Comparison of ENCODE assay signal across 13 cellular contexts in genomic region chr12:118402251-118402650, GRCh38. TPM values are rescaled to one million over a fixed set of nuclear protein-coding genes. Genes with fewer than 3 reads are reported as not detected.
A peak's percentile ranks its signal among the peaks of the same experiment; 100 is the strongest.
DNase-seq lines count a peak whose midpoint lies in the region; FAIRE-seq and TF ChIP-seq lines count a peak whose summit lies in the region.
"Had no signal": no experiment of that assay in that cellular context is flagged by ENCODE, and none has a peak within 500 bp of the region (broad histone marks: within the 10 kb centered on the region; RNA-seq: fewer than 3 reads in every experiment).

No MANE protein-coding gene starts in this region.

- H3K9me3 ChIP-seq in OCI-LY7 (ENCODE audit: low read length): no peaks in the 10 kb centered on the region

- FAIRE-seq in bronchial epithelial cell (lab: Jason Lieb, UNC): no peak

- no peaks in the 10 kb centered on the region for H3K27me3 ChIP-seq in bronchial epithelial cell (ENCODE audit: control insufficient read depth, insufficient read depth, low read length)

- H3K4me3 ChIP-seq in AG09309 (ENCODE audit: control insufficient read depth, low read depth, low read length) (no peak overlapping the region), bronchial epithelial cell (ENCODE audit: low read depth, low read length) (no peak overlapping the region), OCI-LY7 (ENCODE audit: low read depth, low read length, poor library complexity, severe bottlenecking) (no peak overlapping the region)
- H3K4me3 ChIP-seq: skin epidermis had no signal

- CTCF ChIA-PET in OCI-LY7 (lab: Charles Lee; ENCODE audit: unreplicated experiment): no interaction called here

- no peaks in the 10 kb centered on the region for H3K79me2 ChIP-seq in OCI-LY7 (ENCODE audit: insufficient read depth, low read depth, low read length)

- peaks cover 9% of the 10 kb centered on the region for H3K36me3 ChIP-seq in bronchial epithelial cell (ENCODE audit: control insufficient read depth, insufficient read depth, low read length)
- H3K36me3 ChIP-seq in OCI-LY7 (ENCODE audit: insufficient read depth, low read length): peaks cover 94% of the 10 kb centered on the region

- no peaks in the 10 kb centered on the region for H3K4me1 ChIP-seq in OCI-LY7 (ENCODE audit: insufficient read depth, low read length, poor library complexity, severe bottlenecking)

- intact Hi-C loops in OCI-LY7 (cut with micrococcal nuclease; ENCODE audit: unreplicated experiment): loop anchor here (10.0 kb wide), 1 partner anchor 313 kb away; no protein-coding TSS in a partner anchor

- POLR2A ChIA-PET in OCI-LY7 (lab: Charles Lee): no interaction called here

- H4K20me1 ChIP-seq in OCI-LY7 (ENCODE audit: insufficient read depth, low read length): peaks cover 10% of the 10 kb centered on the region; the same call in 1 of the 2 replicates

- BruUV-seq in OCI-LY7 (replicated peaks; lab: Mats Ljungman, UMichigan): no TSS peak

- DNase-seq in AG09309 (ENCODE audit: low read depth) (peak; percentile 57), HT1080 (ENCODE audit: low read depth) (peak; percentile 59), bronchial epithelial cell (ENCODE audit: low read depth) (peak; percentile 25), kidney tubule cell (ENCODE audit: low spot score) (peak; percentile 81), NCI-H2171 (lab: John Stamatoyannopoulos, UW) (no peak), T1000 (lab: John Stamatoyannopoulos, UW) (no peak), NCI-H345 treated with DMSO at 0.1 percent for 48 hours (lab: John Stamatoyannopoulos, UW; ENCODE audit: unreplicated experiment) (no peak), OCI-LY7 (ENCODE audit: low spot score) (no peak)
- DNase-seq: activated CD4-positive, alpha-beta T cell treated with anti-CD3 and anti-CD28 coated beads for 48 hours; KBM-7; natural killer cell; NCI-H2081 treated with DMSO at 0.1 percent for 48 hours had no signal

- no peak for TF ChIP-seq CTCF in AG09309 (IDR thresholded peaks at IDR 0.05; ENCODE audit: control insufficient read depth, insufficient read depth, low read depth, low read length, missing control alignments)
- TF ChIP-seq CTCF in bronchial epithelial cell (IDR thresholded peaks at IDR 0.05; ENCODE audit: insufficient read depth, low read length, severe bottlenecking): no peak
- TF ChIP-seq CTCF in OCI-LY7 (conservative IDR thresholded peaks at IDR 0.05; ENCODE audit: low read length): no peak

- H2AFZ ChIP-seq in OCI-LY7 (ENCODE audit: low read length): no peak overlapping the region

- no peak overlapping the region for H3K4me2 ChIP-seq in OCI-LY7 (ENCODE audit: low read length)

- no peaks in the 10 kb centered on the region for H3K9me2 ChIP-seq in OCI-LY7 (ENCODE audit: insufficient read depth, low read length)

- H3K27ac ChIP-seq in OCI-LY7 (ENCODE audit: low read depth, low read length, poor library complexity, severe bottlenecking): no peak overlapping the region
- H3K27ac ChIP-seq: skin epidermis had no signal

RNA-seq across cellular contexts. Expression of gene SUDS3, which starts 25.9 kb away (rescaled TPM):
- 22.1 and 33.5 TPM in 2 replicates for total RNA-seq in HT1080 (2014; rRNA removed; shearing (Covaris generic))
- 17.7 and 22.2 TPM in 2 replicates for polyA plus RNA-seq in HT1080 (2015; cell fraction: cytosol; rRNA removed)
- polyA plus RNA-seq in HT1080 (2015; cell fraction: nucleus; rRNA removed): 38.7 and 45.0 TPM in 2 replicates
- total RNA-seq in bronchial epithelial cell (32.9 and 44.0 TPM in 2 replicates), OCI-LY7 (2022) (39.1 and 45.2 TPM in 2 replicates)
- total RNA-seq in OCI-LY7 (2014; rRNA removed; shearing (Covaris generic)): 33.8 and 34.4 TPM in 2 replicates

RNA-seq across cellular contexts. Expression of gene TAOK3, which starts 29.5 kb away (rescaled TPM):
- total RNA-seq in HT1080 (2014; rRNA removed; shearing (Covaris generic)): 7.9 and 10.6 TPM in 2 replicates
- polyA plus RNA-seq in HT1080 (2015; cell fraction: cytosol; rRNA removed): 18.6 and 20.2 TPM in 2 replicates
- 16.2 and 23.1 TPM in 2 replicates for polyA plus RNA-seq in HT1080 (2015; cell fraction: nucleus; rRNA removed)
- 25.3 and 34.3 TPM in 2 replicates for total RNA-seq in bronchial epithelial cell
- 30.7 and 48.4 TPM in 2 replicates for total RNA-seq in OCI-LY7 (2014; rRNA removed; shearing (Covaris generic))
- 56.0 and 56.9 TPM in 2 replicates for total RNA-seq in OCI-LY7 (2022)

Comparison
In these comparisons a context has a peak if more than half of its experiments do, and no peak if none do; other contexts are left out.
1. DNase-seq: peak in AG09309 (single experiment), HT1080 (single experiment), bronchial epithelial cell (single experiment) and kidney tubule cell (single experiment); none in NCI-H2171 (single experiment), T1000 (single experiment), NCI-H345 treated with DMSO at 0.1 percent for 48 hours (single experiment) and OCI-LY7 (single experiment).